ENCODE assay signal across 10 cellular contexts in genomic region chr3:68007621-68008226, GRCh38.
DNase-seq lines count a peak whose midpoint lies in the region; ATAC-seq, FAIRE-seq and TF ChIP-seq lines count a peak whose summit lies in the region.
"Had no signal": no experiment of that assay in that cellular context is flagged by ENCODE, and none has a peak within 500 bp of the region (broad histone marks: within the 10 kb centered on the region; RNA-seq: fewer than 3 reads in every experiment).

No MANE protein-coding gene starts in this region.

- no peaks in the 10 kb centered on the region for H4K20me1 ChIP-seq in HepG2 (ENCODE audit: insufficient read depth, low read length)
- H4K20me1 ChIP-seq in neural cell (ENCODE audit: insufficient read depth) = no peaks in the 10 kb centered on the region

- FAIRE-seq in HepG2 (lab: Jason Lieb, UNC) (no peak), H54 (lab: Jason Lieb, UNC) (no peak)
- FAIRE-seq: islet of Langerhans had no signal

- H3K79me2 ChIP-seq in HepG2 (ENCODE audit: insufficient read depth, low read length) (no peaks in the 10 kb centered on the region), neural cell (replicated peaks; ENCODE audit: insufficient read depth, low read length) (no peaks in the 10 kb centered on the region)

- peaks cover 2% of the 10 kb centered on the region for H3F3A ChIP-seq in neural cell (ENCODE audit: insufficient read depth, low read length, poor library complexity, severe bottlenecking)

- no peak for ATAC-seq in HepG2

- no TSS peak for BruUV-seq in HepG2 (replicated peaks; lab: Mats Ljungman, UMichigan)

- H3K9ac ChIP-seq in liver (ENCODE audit: low read depth in 1 of 2, low read length in 2 of 2) (no peak overlapping the region), HepG2 (ENCODE audit: insufficient read depth, low read depth, low read length) (no peak overlapping the region), colonic mucosa (ENCODE audit: low read depth in 2 of 2, low read length in 2 of 2) (no peak overlapping the region), neural cell (ENCODE audit: low read length) (peak overlapping the region; percentile 45)

- 8% methylated on average over 36 of the region's 36 CpGs for WGBS in liver
- 78% methylated on average over 24 of the region's 36 CpGs for WGBS in HepG2 (ENCODE audit: low lambda C conversion rate)

- TF ChIP-seq RAD21 in liver (IDR thresholded peaks at IDR 0.05) (no peak), HepG2 (CRISPR knock-in tag; IDR thresholded peaks at IDR 0.05) (no peak), neural cell (conservative IDR thresholded peaks at IDR 0.05) (peak; percentile 36)

- H3K27me3 ChIP-seq in liver (ENCODE audit: control insufficient read depth in 4 of 4, insufficient read depth in 4 of 4, low read length in 3 of 4) = no peaks in the 10 kb centered on the region
- H3K27me3 ChIP-seq in HepG2 (ENCODE audit: control insufficient read depth in 1 of 2, insufficient read depth in 2 of 2, low read length in 2 of 2) = no peaks in the 10 kb centered on the region; a peak in 1 of 5 replicates
- no peaks in the 10 kb centered on the region for H3K27me3 ChIP-seq in colonic mucosa
- H3K27me3 ChIP-seq in neural cell (ENCODE audit: insufficient read depth, low read depth, low read length) = peaks cover 13% of the 10 kb centered on the region

- CTCF ChIA-PET in HepG2 (lab: Yijun Ruan, JAX; ENCODE audit: low intra/inter-chr PET ratio, low total read pairs) = no interaction called here

- intact Hi-C loops in HepG2 (cut with micrococcal nuclease; ENCODE audit: unreplicated experiment) (no loop called here), colonic mucosa (cut with DNase I) (no loop called here)

- no peaks in the 10 kb centered on the region for H3K9me2 ChIP-seq in neural cell (ENCODE audit: insufficient read depth, low read length)

- in situ Hi-C loops in HepG2 (cut with HindIII; ENCODE audit: extremely low pct_ligation_motif_present, low pct_unique_long_range_greater_than_20kb) = no loop called here

- H3K4me3 ChIP-seq in liver (ENCODE audit: low read depth in 1 of 3, low read length in 3 of 3) = peak overlapping the region in 2 of 3 donors; percentile 24 to 37
- H3K4me3 ChIP-seq in HepG2 (replicated peaks in 1 of 3; ENCODE audit: insufficient read depth in 1 of 3, low read depth in 2 of 3, low read length in 3 of 3) = no peak overlapping the region
- peak overlapping the region; percentile 24 for H3K4me3 ChIP-seq in colonic mucosa
- H3K4me3 ChIP-seq in neural cell (ENCODE audit: low read length) = peak overlapping the region; percentile 66

- peaks cover 3 to 7% (median 6%) of the 10 kb centered on the region in 4 donors for H3K4me1 ChIP-seq in liver (ENCODE audit: control insufficient read depth in 4 of 4, insufficient read depth in 4 of 4, low read length in 3 of 4)
- no peaks in the 10 kb centered on the region for H3K4me1 ChIP-seq in HepG2 (ENCODE audit: insufficient read depth, low read length)
- no peaks in the 10 kb centered on the region for H3K4me1 ChIP-seq in colonic mucosa

- H2AFZ ChIP-seq in HepG2 (ENCODE audit: low read length) = no peak overlapping the region
- H2AFZ ChIP-seq in neural cell (ENCODE audit: low read depth, low read length) = peak overlapping the region; percentile 11

- POLR2A ChIA-PET in HepG2 (lab: Yijun Ruan, JAX) = no interaction called here

- H3K9me3 ChIP-seq in liver (ENCODE audit: control insufficient read depth in 4 of 4, low read length in 3 of 4) (no peaks in the 10 kb centered on the region), HepG2 (ENCODE audit: low read length) (no peaks in the 10 kb centered on the region), colonic mucosa (no peaks in the 10 kb centered on the region), neural cell (ENCODE audit: low read length) (no peaks in the 10 kb centered on the region)

- DNase-seq in HepG2 (ENCODE audit: low spot score) = no peak
- no peak for DNase-seq in colonic mucosa
- no peak for DNase-seq in NCI-H748 treated with DMSO at 0.1 percent for 48 hours (lab: John Stamatoyannopoulos, UW)
- no peak for DNase-seq in AML-193 (lab: John Stamatoyannopoulos, UW)
- DNase-seq in COLO668 (lab: John Stamatoyannopoulos, UW; ENCODE audit: unreplicated experiment) = no peak
- DNase-seq in H54 (ENCODE audit: insufficient read length, low spot score) = no peak
- DNase-seq: DND-41 had no signal

- TF ChIP-seq EP300 in HepG2 (IDR thresholded peaks at IDR 0.05; ENCODE audit: low read depth in 2 of 2, low read length in 2 of 2) (no peak), HepG2 (CRISPR knock-in tag; IDR thresholded peaks at IDR 0.05; ENCODE audit: borderline replicate concordance) (no peak), neural cell (conservative IDR thresholded peaks at IDR 0.05; ENCODE audit: poor library complexity, severe bottlenecking) (no peak)

- no peak overlapping the region for H3K27ac ChIP-seq in liver (ENCODE audit: low read depth in 1 of 2, low read length in 2 of 2)
- no peak overlapping the region for H3K27ac ChIP-seq in HepG2 (ENCODE audit: extremely low read length, insufficient read depth, low read length)
- no peak overlapping the region for H3K27ac ChIP-seq in colonic mucosa
- H3K27ac ChIP-seq in neural cell (ENCODE audit: low read length) = no peak overlapping the region

- H3K36me3 ChIP-seq in liver (ENCODE audit: control insufficient read depth in 4 of 4, insufficient read depth in 3 of 4, low read depth in 1 of 4, low read length in 3 of 4) = no peaks in the 10 kb centered on the region
- H3K36me3 ChIP-seq in HepG2 (replicated peaks in 1 of 2; ENCODE audit: control insufficient read depth in 1 of 2, insufficient read depth in 2 of 2, low read length in 2 of 2) = no peaks in the 10 kb centered on the region
- H3K36me3 ChIP-seq in colonic mucosa = no peaks in the 10 kb centered on the region
- no peaks in the 10 kb centered on the region for H3K36me3 ChIP-seq in neural cell (ENCODE audit: insufficient read depth, low read length)

- no peak for TF ChIP-seq POLR2A in HepG2 (IDR thresholded peaks at IDR 0.05; ENCODE audit: insufficient read depth in 1 of 2, low read depth in 2 of 2, low read length in 2 of 2)
- TF ChIP-seq POLR2A in H54 (IDR thresholded peaks at IDR 0.05; ENCODE audit: low read depth, low read length) = no peak

- H3K4me2 ChIP-seq in HepG2 (ENCODE audit: low read depth, low read length) (no peak overlapping the region), neural cell (ENCODE audit: low read length) (no peak overlapping the region)

- TF ChIP-seq CTCF in liver (IDR thresholded peaks at IDR 0.05; ENCODE audit: low read depth, low read length, missing input control) = no peak
- no peak for TF ChIP-seq CTCF in HepG2 (CRISPR knock-in tag; IDR thresholded peaks at IDR 0.05)
- TF ChIP-seq CTCF in colonic mucosa (IDR thresholded peaks at IDR 0.05) = no peak
- peak; percentile 65 for TF ChIP-seq CTCF in neural cell (IDR thresholded peaks at IDR 0.05; ENCODE audit: poor library complexity, severe bottlenecking)

TF ChIP-seq in liver, 16 proteins besides CTCF, POLR2A, EP300 and RAD21 (continues in another document):
- TF ChIP-seq, protein P1, sequence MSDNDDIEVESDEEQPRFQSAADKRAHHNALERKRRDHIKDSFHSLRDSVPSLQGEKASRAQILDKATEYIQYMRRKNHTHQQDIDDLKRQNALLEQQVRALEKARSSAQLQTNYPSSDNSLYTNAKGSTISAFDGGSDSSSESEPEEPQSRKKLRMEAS (IDR thresholded peaks at IDR 0.05) = no peak
- no peak for TF ChIP-seq RXRA (IDR thresholded peaks at IDR 0.05)
- no peak for TF ChIP-seq TAF1 (conservative IDR thresholded peaks at IDR 0.05)

TF ChIP-seq in HepG2, 621 proteins besides CTCF, POLR2A, EP300 and RAD21 (continues in another document):
- no peak for TF ChIP-seq ARNT2 (CRISPR knock-in tag; IDR thresholded peaks at IDR 0.05; ENCODE audit: low read depth)
- no peak for TF ChIP-seq ZNF121 (CRISPR knock-in tag; IDR thresholded peaks at IDR 0.05)
- TF ChIP-seq, protein P1 (IDR thresholded peaks at IDR 0.05) = no peak
- no peak for TF ChIP-seq ZNF441 (CRISPR knock-in tag; IDR thresholded peaks at IDR 0.05; ENCODE audit: borderline replicate concordance)
- TF ChIP-seq TMF1 (CRISPR knock-in tag; IDR thresholded peaks at IDR 0.05; ENCODE audit: low read depth) = no peak

TF ChIP-seq in neural cell, 6 proteins besides CTCF, POLR2A, EP300 and RAD21:
- TF ChIP-seq EZH2 (IDR thresholded peaks at IDR 0.05; ENCODE audit: borderline replicate concordance, insufficient read depth, low read length, poor library complexity, severe bottlenecking) (no peak), POLR2AphosphoS5 (IDR thresholded peaks at IDR 0.05) (no peak), REST (IDR thresholded peaks at IDR 0.05; ENCODE audit: borderline replicate concordance) (no peak), TAF1 (IDR thresholded peaks at IDR 0.05; ENCODE audit: low read depth) (no peak), MXI1 (conservative IDR thresholded peaks at IDR 0.05; ENCODE audit: poor library complexity, severe bottlenecking) (no peak), SMC3 (conservative IDR thresholded peaks at IDR 0.05; ENCODE audit: poor library complexity) (no peak)
TF ChIP-seq in neural cell: peak in this region for 0.

Comparison
In these comparisons a context has a peak if more than half of its experiments do, and no peak if none do; other contexts are left out.
1. H3K4me3 ChIP-seq: peak in liver (2 of 3), colonic mucosa (single experiment) and neural cell (single experiment); none in HepG2 (0 of 3).